Comparison of ENCODE assay signal across 20 cellular contexts in the genomic region with DNA sequence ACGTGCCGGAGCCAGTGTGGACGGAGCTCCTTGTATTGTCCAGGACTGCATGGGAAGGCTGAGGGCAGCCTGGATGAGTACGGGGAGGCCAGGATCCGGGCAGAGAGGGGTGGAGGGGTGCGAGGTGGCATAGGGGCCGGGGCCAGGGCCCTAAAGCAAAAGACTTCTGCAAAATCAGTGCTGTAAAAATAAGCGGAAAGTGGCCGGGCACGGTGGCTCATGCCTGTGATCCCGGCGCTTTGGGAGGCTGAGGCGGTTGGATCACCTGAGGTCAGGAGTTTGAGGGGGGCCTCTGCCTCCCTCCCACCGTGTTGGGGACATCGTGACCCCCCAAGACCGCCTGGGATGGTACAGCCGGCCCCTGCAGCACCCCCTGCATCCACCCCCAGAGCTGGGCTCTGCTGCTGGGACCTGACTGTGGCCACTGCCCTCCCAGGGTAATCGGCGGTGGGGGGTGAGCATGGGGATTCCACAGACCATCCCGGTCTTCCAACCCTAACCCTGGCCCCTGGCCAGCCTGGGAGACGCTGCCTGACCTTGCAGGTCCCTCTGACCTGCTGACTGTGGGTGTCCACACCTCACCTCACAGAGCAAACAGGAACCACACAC. TPM values are rescaled to one million over a fixed set of nuclear protein-coding genes. Genes with fewer than 3 reads are reported as not detected.
DNase-seq lines count a peak whose midpoint lies in the region; ATAC-seq and TF ChIP-seq lines count a peak whose summit lies in the region.
"Had no signal": no experiment of that assay in that cellular context is flagged by ENCODE, and none has a peak within 500 bp of the region (broad histone marks: within the 10 kb centered on the region; RNA-seq: fewer than 3 reads in every experiment).

No MANE protein-coding gene starts in this region.

- CTCF ChIA-PET in activated CD4-positive, alpha-beta T cell treated with anti-CD3 and anti-CD28 coated beads for 36 hours (lab: Charles Lee), result no interaction called here
- CTCF ChIA-PET in WTC11 (lab: Charles Lee), result no interaction called here

- intact Hi-C loops in activated CD4-positive, alpha-beta T cell treated with anti-CD3 and anti-CD28 coated beads, Interleukin-2, amount 10 ng/mL, durations not matched to agents 24 days and 14 days (cut with micrococcal nuclease), result no loop called here
- intact Hi-C loops in activated CD4-positive, alpha-beta T cell treated with anti-CD3 and anti-CD28 coated beads for 36 hours (cut with DNase I, micrococcal nuclease), result no loop called here
- intact Hi-C loops in lower leg skin (cut with DNase I; ENCODE audit: low total_unique reads) (no loop called here), posterior vena cava (cut with DNase I) (no loop called here), prostate gland (cut with DNase I) (no loop called here)

- WGBS in lower leg skin, 2 donors, result 73 to 83% methylated on average over 21 of the region's 21 CpGs
- WGBS in prostate gland, result 82% methylated on average over 20 of the region's 21 CpGs

- no peaks in the 10 kb centered on the region for H3K4me1 Mint-ChIP-seq in activated CD4-positive, alpha-beta T cell treated with anti-CD3 and anti-CD28 coated beads, Interleukin-2, amount 10 ng/mL, durations not matched to agents 24 days and 14 days
- no peaks in the 10 kb centered on the region for H3K4me1 Mint-ChIP-seq in activated CD4-positive, alpha-beta T cell treated with anti-CD3 and anti-CD28 coated beads for 36 hours
- peaks cover 10% of the 10 kb centered on the region for H3K4me1 Mint-ChIP-seq in WTC11

- no peak overlapping the region for H3K4me3 Mint-ChIP-seq in activated CD4-positive, alpha-beta T cell treated with anti-CD3 and anti-CD28 coated beads, Interleukin-2, amount 10 ng/mL, durations not matched to agents 24 days and 14 days
- H3K4me3 Mint-ChIP-seq in activated CD4-positive, alpha-beta T cell treated with anti-CD3 and anti-CD28 coated beads for 36 hours, result no peak overlapping the region
- H3K4me3 Mint-ChIP-seq in WTC11, result no peak overlapping the region
- H3K4me3 Mint-ChIP-seq: CD8-positive, alpha-beta T cell had no signal

- DNase-seq in activated CD4-positive, alpha-beta T cell treated with anti-CD3 and anti-CD28 coated beads, Interleukin-2, amount 10 ng/mL, durations not matched to agents 24 days and 14 days, result peak; percentile 41
- DNase-seq in activated CD4-positive, alpha-beta T cell treated with anti-CD3 and anti-CD28 coated beads for 36 hours, result no peak
- DNase-seq in WERI-Rb-1, result peak; percentile 3
- peak; percentile 11 to 83 for DNase-seq in lower leg skin (ENCODE audit: low spot score in 2 of 2)
- DNase-seq in posterior vena cava (ENCODE audit: low spot score), result peak; percentile 54
- DNase-seq in prostate gland (ENCODE audit: low spot score), result no peak
- no peak for DNase-seq in KG1 (lab: John Stamatoyannopoulos, UW)
- DNase-seq in WTC11 (ENCODE audit: low spot score), result no peak
- DNase-seq: BE2C; CD8-positive, alpha-beta T cell; DMS79; NCI-H1417 treated with DMSO at 0.1 percent for 48 hours; NCI-H1930; NCI-H2171; NCI-H446; NCI-H69; NK-92 treated with Interleukin-12 subunit alpha and Interleukin-12 subunit beta, amount 100 ng/mL, for 24 hours; OCI-M1 had no signal

- POLR2A ChIA-PET in activated CD4-positive, alpha-beta T cell treated with anti-CD3 and anti-CD28 coated beads for 36 hours (lab: Charles Lee), result no interaction called here
- POLR2A ChIA-PET in WTC11 (lab: Charles Lee), result no interaction called here

- H3K36me3 Mint-ChIP-seq in activated CD4-positive, alpha-beta T cell treated with anti-CD3 and anti-CD28 coated beads, Interleukin-2, amount 10 ng/mL, durations not matched to agents 24 days and 14 days (ENCODE audit: low read depth), result no peaks in the 10 kb centered on the region
- no peaks in the 10 kb centered on the region for H3K36me3 Mint-ChIP-seq in activated CD4-positive, alpha-beta T cell treated with anti-CD3 and anti-CD28 coated beads for 36 hours (ENCODE audit: low read depth)
- H3K36me3 Mint-ChIP-seq in WTC11, result no peaks in the 10 kb centered on the region
- H3K36me3 Mint-ChIP-seq: CD8-positive, alpha-beta T cell had no signal

- no peak for TF ChIP-seq CTCF in WERI-Rb-1 (IDR thresholded peaks at IDR 0.05; ENCODE audit: low read depth, low read length)
- no peak for TF ChIP-seq CTCF in lower leg skin (IDR thresholded peaks at IDR 0.05)
- no peak for TF ChIP-seq CTCF in prostate gland (IDR thresholded peaks at IDR 0.05)
- no peak for TF ChIP-seq CTCF in WTC11 (IDR thresholded peaks at IDR 0.05)

- H3K27me3 Mint-ChIP-seq in activated CD4-positive, alpha-beta T cell treated with anti-CD3 and anti-CD28 coated beads, Interleukin-2, amount 10 ng/mL, durations not matched to agents 24 days and 14 days, result no peaks in the 10 kb centered on the region
- H3K27me3 Mint-ChIP-seq in activated CD4-positive, alpha-beta T cell treated with anti-CD3 and anti-CD28 coated beads for 36 hours, result no peaks in the 10 kb centered on the region
- no peaks in the 10 kb centered on the region; the same call in 1 of the 2 replicates for H3K27me3 Mint-ChIP-seq in WTC11 (ENCODE audit: low read depth)

- H3K27me3 ChIP-seq in WERI-Rb-1 (ENCODE audit: insufficient read depth, low read depth, severe bottlenecking) (no peaks in the 10 kb centered on the region), prostate gland (replicated peaks; ENCODE audit: insufficient read depth) (no peaks in the 10 kb centered on the region)
- H3K27me3 ChIP-seq: BE2C had no signal

- ATAC-seq in activated CD4-positive, alpha-beta T cell treated with anti-CD3 and anti-CD28 coated beads for 36 hours, result no peak
- no peak for ATAC-seq in WTC11
- ATAC-seq: CD8-positive, alpha-beta T cell; K562 had no signal

- H3K4me3 ChIP-seq in WERI-Rb-1 (ENCODE audit: low read depth, low read length), result no peak overlapping the region
- H3K4me3 ChIP-seq in lower leg skin (ENCODE audit: low read depth, poor library complexity, severe bottlenecking), result no peak overlapping the region
- H3K4me3 ChIP-seq in prostate gland, result no peak overlapping the region
- H3K4me3 ChIP-seq: K562 had no signal

- H3K4me1 ChIP-seq in prostate gland (replicated peaks), result no peaks in the 10 kb centered on the region
- H3K4me1 ChIP-seq: BE2C had no signal

- H3K36me3 ChIP-seq in WERI-Rb-1, result no peaks in the 10 kb centered on the region
- no peaks in the 10 kb centered on the region for H3K36me3 ChIP-seq in prostate gland
- H3K36me3 ChIP-seq: BE2C had no signal

- peaks cover 5% of the 10 kb centered on the region for H3K9me3 Mint-ChIP-seq in activated CD4-positive, alpha-beta T cell treated with anti-CD3 and anti-CD28 coated beads, Interleukin-2, amount 10 ng/mL, durations not matched to agents 24 days and 14 days
- no peaks in the 10 kb centered on the region for H3K9me3 Mint-ChIP-seq in activated CD4-positive, alpha-beta T cell treated with anti-CD3 and anti-CD28 coated beads for 36 hours (ENCODE audit: low read depth)
- H3K9me3 Mint-ChIP-seq in WTC11, result peaks cover 2% of the 10 kb centered on the region
- H3K9me3 Mint-ChIP-seq: CD8-positive, alpha-beta T cell had no signal

- TF ChIP-seq POLR2A in lower leg skin (IDR thresholded peaks at IDR 0.05), result no peak
- TF ChIP-seq POLR2A in prostate gland (IDR thresholded peaks at IDR 0.05), result no peak

- no peak overlapping the region for H3K27ac Mint-ChIP-seq in activated CD4-positive, alpha-beta T cell treated with anti-CD3 and anti-CD28 coated beads, Interleukin-2, amount 10 ng/mL, durations not matched to agents 24 days and 14 days
- H3K27ac Mint-ChIP-seq in activated CD4-positive, alpha-beta T cell treated with anti-CD3 and anti-CD28 coated beads for 36 hours, result no peak overlapping the region
- no peak overlapping the region for H3K27ac Mint-ChIP-seq in WTC11
- H3K27ac Mint-ChIP-seq: CD8-positive, alpha-beta T cell had no signal

- no peak overlapping the region for H3K27ac ChIP-seq in WERI-Rb-1
- H3K27ac ChIP-seq in prostate gland, result no peak overlapping the region
- H3K27ac ChIP-seq: 22Rv1 had no signal

- H3K9me3 ChIP-seq in WERI-Rb-1 (ENCODE audit: severe bottlenecking) (peaks cover 4% of the 10 kb centered on the region), prostate gland (no peaks in the 10 kb centered on the region)
- H3K9me3 ChIP-seq: BE2C had no signal

TF ChIP-seq in WTC11, 78 proteins besides CTCF, POLR2A, EP300 and RAD21 (continues in another document):
- TF ChIP-seq, protein P1, sequence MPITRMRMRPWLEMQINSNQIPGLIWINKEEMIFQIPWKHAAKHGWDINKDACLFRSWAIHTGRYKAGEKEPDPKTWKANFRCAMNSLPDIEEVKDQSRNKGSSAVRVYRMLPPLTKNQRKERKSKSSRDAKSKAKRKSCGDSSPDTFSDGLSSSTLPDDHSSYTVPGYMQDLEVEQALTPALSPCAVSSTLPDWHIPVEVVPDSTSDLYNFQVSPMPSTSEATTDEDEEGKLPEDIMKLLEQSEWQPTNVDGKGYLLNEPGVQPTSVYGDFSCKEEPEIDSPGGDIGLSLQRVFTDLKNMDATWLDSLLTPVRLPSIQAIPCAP (CRISPR knock-in tag; IDR thresholded peaks at IDR 0.05), result no peak
- no peak for TF ChIP-seq ATF1 (CRISPR knock-in tag; IDR thresholded peaks at IDR 0.05)
- no peak for TF ChIP-seq ESRRA (CRISPR knock-in tag; IDR thresholded peaks at IDR 0.05; ENCODE audit: borderline replicate concordance)
- TF ChIP-seq NFE2L1 (CRISPR knock-in tag; IDR thresholded peaks at IDR 0.05), result no peak
- no peak for TF ChIP-seq CBFB (CRISPR knock-in tag; IDR thresholded peaks at IDR 0.05; ENCODE audit: low read depth)

RNA-seq across cellular contexts. Expression of gene PLCXD1, which starts 23.4 kb away (rescaled TPM):
- total RNA-seq in activated CD4-positive, alpha-beta T cell treated with anti-CD3 and anti-CD28 coated beads, Interleukin-2, amount 10 ng/mL, durations not matched to agents 24 days and 14 days, result 66.0 and 68.7 TPM in 2 replicates
- 100 to 1,000 TPM in 1 of 2 experiments, 10 to 100 TPM in 1; 92.8 to 127 TPM for total RNA-seq in activated CD4-positive, alpha-beta T cell treated with anti-CD3 and anti-CD28 coated beads for 36 hours
- total RNA-seq in lower leg skin (100 to 1,000 TPM in 1 of 4 donors, 10 to 100 TPM in 3; 64.1 to 111 (median 71.9) TPM), posterior vena cava (1 to 10 TPM; 3.1 to 5.6 TPM), prostate gland (10 to 100 TPM; 12.9 to 20.8 TPM), WTC11 (2021) (131 to 155 TPM (median 150 TPM) in 3 replicates)

Comparison
In these comparisons a context has a peak if more than half of its experiments do, and no peak if none do; other contexts are left out.
1. DNase-seq: peak in activated CD4-positive, alpha-beta T cell treated with anti-CD3 and anti-CD28 coated beads, Interleukin-2, amount 10 ng/mL, durations not matched to agents 24 days and 14 days (single experiment), WERI-Rb-1 (single experiment), lower leg skin (2 of 2) and posterior vena cava (single experiment); none in activated CD4-positive, alpha-beta T cell treated with anti-CD3 and anti-CD28 coated beads for 36 hours (single experiment), prostate gland (single experiment), KG1 (single experiment) and WTC11 (single experiment).